ENCODE assay signal across 8 cellular contexts in genomic region chr2:27765621-27766286, GRCh38. TPM values are rescaled to one million over a fixed set of nuclear protein-coding genes. Genes with fewer than 3 reads are reported as not detected.
A peak's percentile ranks its signal among the peaks of the same experiment; 100 is the strongest.
DNase-seq lines count a peak whose midpoint lies in the region; ATAC-seq and TF ChIP-seq lines count a peak whose summit lies in the region.

No MANE protein-coding gene starts in this region.

- H3K4me1 ChIP-seq in heart right ventricle (peaks cover 0 to 13% (median 4%) of the 10 kb centered on the region in 9 donors), spleen (peaks cover 0 to 20% (median 6%) of the 10 kb centered on the region in 6 donors), OCI-LY7 (ENCODE audit: insufficient read depth, low read length, poor library complexity, severe bottlenecking) (no peaks in the 10 kb centered on the region)

- H3K9me2 ChIP-seq in OCI-LY7 (ENCODE audit: insufficient read depth, low read length), result no peaks in the 10 kb centered on the region

- CTCF ChIA-PET in OCI-LY7 (lab: Charles Lee; ENCODE audit: unreplicated experiment), result no interaction called here

- H3K4me2 ChIP-seq in OCI-LY7 (ENCODE audit: low read length), result no peak overlapping the region; the same call in 1 of the 2 replicates

- POLR2A ChIA-PET in OCI-LY7 (lab: Charles Lee), result no interaction called here

- no peaks in the 10 kb centered on the region for H3K36me3 ChIP-seq in heart right ventricle
- no peaks in the 10 kb centered on the region for H3K36me3 ChIP-seq in spleen
- no peaks in the 10 kb centered on the region for H3K36me3 ChIP-seq in OCI-LY7 (ENCODE audit: insufficient read depth, low read length)

- no peaks in the 10 kb centered on the region for H3K9me3 ChIP-seq in heart right ventricle
- H3K9me3 ChIP-seq in spleen, result no peaks in the 10 kb centered on the region
- H3K9me3 ChIP-seq in OCI-LY7 (ENCODE audit: low read length), result no peaks in the 10 kb centered on the region

- ATAC-seq in heart right ventricle, result peak; percentile 48 to 79 (median 66)
- ATAC-seq in GM18870 (IDR thresholded peaks at IDR 0.05; ENCODE audit: unreplicated experiment), result no peak
- no peak for ATAC-seq in GM18498 (IDR thresholded peaks at IDR 0.05; ENCODE audit: unreplicated experiment)

- peak overlapping the region in 9 of 10 donors; percentile 2 to 46 (median 29) for H3K4me3 ChIP-seq in heart right ventricle
- peak overlapping the region in 7 of 8 donors; percentile 1 to 52 (median 12) for H3K4me3 ChIP-seq in spleen
- no peak overlapping the region for H3K4me3 ChIP-seq in OCI-LY7 (ENCODE audit: low read depth, low read length, poor library complexity, severe bottlenecking)

- WGBS in heart right ventricle, 2 donors, result 12 to 19% methylated on average over 29 of the region's 29 CpGs
- WGBS in spleen, 5 donors, result 32 to 36% (median 33%) methylated on average over 26 to 29 of the region's 29 CpGs

- H3K27ac ChIP-seq in heart right ventricle (peak overlapping the region in 3 of 10 donors; percentile 6 to 30 (median 21)), spleen (peak overlapping the region in 6 of 8 donors; percentile 0 to 52 (median 38)), OCI-LY7 (ENCODE audit: low read depth, low read length, poor library complexity, severe bottlenecking) (no peak overlapping the region)

- intact Hi-C loops in heart right ventricle (cut with DNase I) (no loop called here), spleen (cut with DNase I; ENCODE audit: low total_unique reads) (no loop called here), OCI-LY7 (cut with micrococcal nuclease; ENCODE audit: unreplicated experiment) (no loop called here)

- no peak for TF ChIP-seq POLR2A in spleen (IDR thresholded peaks at IDR 0.05)

- H3K27me3 ChIP-seq in heart right ventricle, result no peaks in the 10 kb centered on the region
- H3K27me3 ChIP-seq in spleen (replicated peaks in 1 of 7), result no peaks in the 10 kb centered on the region

- H2AFZ ChIP-seq in OCI-LY7 (ENCODE audit: low read length), result no peak overlapping the region

- DNase-seq in NCI-H1105 treated with DMSO at 0.1 percent for 48 hours (lab: John Stamatoyannopoulos, UW), result peak; percentile 60
- peak; percentile 9 to 18 for DNase-seq in activated T-helper 1 cell treated with anti-CD3 and anti-CD28 coated beads, Interleukin-2, amount 50 U/mL, for 16 hours (ENCODE audit: low read depth in 1 of 2, low spot score in 1 of 2)
- peak; percentile 39 to 63 for DNase-seq in heart right ventricle
- peak; percentile 82 for DNase-seq in spleen
- no peak for DNase-seq in OCI-LY7 (ENCODE audit: low spot score)
- no peak for DNase-seq in NCI-H1092 (lab: John Stamatoyannopoulos, UW)

- no peak for TF ChIP-seq CTCF in heart right ventricle (IDR thresholded peaks at IDR 0.05)
- no peak for TF ChIP-seq CTCF in spleen (IDR thresholded peaks at IDR 0.05 in 8 of 11, conservative IDR thresholded peaks at IDR 0.05 in 3 of 11)
- no peak for TF ChIP-seq CTCF in OCI-LY7 (conservative IDR thresholded peaks at IDR 0.05; ENCODE audit: low read length)

- H4K20me1 ChIP-seq in OCI-LY7 (ENCODE audit: insufficient read depth, low read length), result no peaks in the 10 kb centered on the region

- no TSS peak for BruUV-seq in OCI-LY7 (replicated peaks; lab: Mats Ljungman, UMichigan)

- H3K79me2 ChIP-seq in OCI-LY7 (ENCODE audit: insufficient read depth, low read depth, low read length), result no peaks in the 10 kb centered on the region

RNA-seq across cellular contexts. Expression of gene MRPL33, which starts 5.8 kb away (rescaled TPM):
- 100 to 1,000 TPM; 170 to 416 (median 253) TPM for total RNA-seq in heart right ventricle
- 100 to 1,000 TPM; 123 to 661 TPM for polyA plus RNA-seq in heart right ventricle
- 10 to 100 TPM; 48.3 to 94.6 (median 69.2) TPM for total RNA-seq in spleen
- 100 to 1,000 TPM in 2 of 3 donors, 10 to 100 TPM in 1; 95.6 to 166 (median 131) TPM for polyA plus RNA-seq in spleen
- 51.2 and 51.5 TPM in 2 replicates for total RNA-seq in OCI-LY7 (2014; rRNA removed; shearing (Covaris generic))
- 40.4 and 43.8 TPM in 2 replicates for total RNA-seq in OCI-LY7 (2022)

Comparison
In these comparisons a context has a peak if more than half of its experiments do, and no peak if none do; other contexts are left out.
1. DNase-seq: peak in NCI-H1105 treated with DMSO at 0.1 percent for 48 hours (single experiment), activated T-helper 1 cell treated with anti-CD3 and anti-CD28 coated beads, Interleukin-2, amount 50 U/mL, for 16 hours (2 of 2), heart right ventricle (2 of 2) and spleen (single experiment); none in OCI-LY7 (single experiment) and NCI-H1092 (single experiment).
2. ATAC-seq: peak in heart right ventricle (8 of 8); none in GM18870 (single experiment) and GM18498 (single experiment).